14 cellular contexts compared by ENCODE assay signal in genomic region chr7:19146699-19147098, GRCh38. TPM values are rescaled to one million over a fixed set of nuclear protein-coding genes. Genes with fewer than 3 reads are reported as not detected.
DNase-seq lines count a peak whose midpoint lies in the region; ATAC-seq, FAIRE-seq and TF ChIP-seq lines count a peak whose summit lies in the region.
"Had no signal": no experiment of that assay in that cellular context is flagged by ENCODE, and none has a peak within 500 bp of the region (broad histone marks: within the 10 kb centered on the region; RNA-seq: fewer than 3 reads in every experiment).

No MANE protein-coding gene starts in this region.

- H3K4me1 ChIP-seq in K562 (replicated peaks in 1 of 2; ENCODE audit: control insufficient read depth in 2 of 2, insufficient read depth in 2 of 2, low read length in 2 of 2) (no peaks in the 10 kb centered on the region), lower lobe of right lung (no peaks in the 10 kb centered on the region)
- H3K4me1 ChIP-seq: BLaER1 treated with 17β-estradiol and CSF1 and Interleukin-3, amounts not matched to agents 10 nM and 100 nM had no signal

- no peak overlapping the region for H3K9ac ChIP-seq in K562 (ENCODE audit: insufficient read depth in 1 of 2, low read depth in 2 of 2, low read length in 2 of 2)
- H3K9ac ChIP-seq: BLaER1 treated with 17β-estradiol and CSF1 and Interleukin-3, amounts not matched to agents 10 nM and 100 nM had no signal

- CTCF ChIA-PET in K562 (lab: Yijun Ruan, JAX; ENCODE audit: low intra/inter-chr PET ratio): no interaction called here

- H3K9me3 ChIP-seq in K562 (replicated peaks; ENCODE audit: control insufficient read depth, insufficient read depth, low read depth, low read length): no peaks in the 10 kb centered on the region
- no peaks in the 10 kb centered on the region for H3K9me3 ChIP-seq in lower lobe of right lung
- H3K9me3 ChIP-seq: thoracic aorta had no signal

- no peak for TF ChIP-seq CTCF in K562 (IDR thresholded peaks at IDR 0.05 in 2 of 3, conservative IDR thresholded peaks at IDR 0.05 in 1 of 3; ENCODE audit: insufficient read depth in 2 of 3, low read depth in 1 of 3, low read length in 3 of 3)
- no peak for TF ChIP-seq CTCF in lower lobe of right lung (IDR thresholded peaks at IDR 0.05)

- H3K9me1 ChIP-seq in K562 (ENCODE audit: control insufficient read depth, insufficient read depth, low read length): no peaks in the 10 kb centered on the region

- H3K4me3 ChIP-seq in K562 (no peak overlapping the region), lower lobe of right lung (no peak overlapping the region)
- H3K4me3 ChIP-seq: BLaER1 treated with 17β-estradiol and CSF1 and Interleukin-3, amounts not matched to agents 10 nM and 100 nM; PC-9; thoracic aorta had no signal

- TF ChIP-seq POLR2A in K562 (conservative IDR thresholded peaks at IDR 0.05): no peak

- no peaks in the 10 kb centered on the region for H3K36me3 ChIP-seq in K562 (ENCODE audit: control insufficient read depth, insufficient read depth, low read length)
- no peaks in the 10 kb centered on the region for H3K36me3 ChIP-seq in lower lobe of right lung
- H3K36me3 ChIP-seq: BLaER1 treated with 17β-estradiol and CSF1 and Interleukin-3, amounts not matched to agents 10 nM and 100 nM; thoracic aorta had no signal

- no peak for FAIRE-seq in K562 (lab: Jason Lieb, UNC)

- no peaks in the 10 kb centered on the region for H3K79me2 ChIP-seq in K562 (ENCODE audit: control insufficient read depth, insufficient read depth, low read length)

- WGBS in K562 (ENCODE audit: insufficient coverage, low coverage, missing lambda C conversion rate): 3% methylated on average over 4 of the region's 4 CpGs

- TF ChIP-seq EP300 in K562 (IDR thresholded peaks at IDR 0.05; ENCODE audit: low read length): no peak

- intact Hi-C loops in K562 (cut with micrococcal nuclease): no loop called here
- intact Hi-C loops in left ventricle myocardium superior (cut with micrococcal nuclease): no loop called here
- intact Hi-C loops in lower lobe of right lung (cut with DNase I): no loop called here

- no TSS peak for BruUV-seq in K562 (replicated peaks; lab: Mats Ljungman, UMichigan)

- peak; percentile 16 for DNase-seq in GM03348 (ENCODE audit: low spot score)
- peak; percentile 34 for DNase-seq in LHCN-M2 (ENCODE audit: low read depth)
- peak in 1 of 4 experiments; percentile 6 for DNase-seq in K562 (ENCODE audit: extremely low read depth in 1 of 4, low spot score in 3 of 4)
- peak; percentile 48 for DNase-seq in iris pigment epithelial cell (ENCODE audit: low read depth)
- no peak for DNase-seq in NOMO-1 (lab: John Stamatoyannopoulos, UW; ENCODE audit: unreplicated experiment in 2 of 2)
- DNase-seq in SHP77 (lab: John Stamatoyannopoulos, UW): no peak
- no peak for DNase-seq in left ventricle myocardium superior
- no peak for DNase-seq in lower lobe of right lung
- DNase-seq: activated T-cell treated with anti-CD3 and anti-CD28 coated beads, Interleukin-2, amount 50 U/mL, for 1 hour; NCI-H1436 treated with DMSO at 0.1 percent for 48 hours; PC-9 had no signal

- H2AFZ ChIP-seq in K562 (ENCODE audit: low read depth, low read length): no peak overlapping the region
- H2AFZ ChIP-seq: PC-9 had no signal

- H3K27me3 ChIP-seq in K562 (ENCODE audit: control insufficient read depth in 2 of 2, insufficient read depth in 2 of 2, low read length in 2 of 2) (no peaks in the 10 kb centered on the region), lower lobe of right lung (ENCODE audit: low read depth) (peaks cover 60% of the 10 kb centered on the region)
- H3K27me3 ChIP-seq: BLaER1 treated with 17β-estradiol and CSF1 and Interleukin-3, amounts not matched to agents 10 nM and 100 nM had no signal

- no peaks in the 10 kb centered on the region for H4K20me1 ChIP-seq in K562 (replicated peaks; ENCODE audit: control insufficient read depth, insufficient read depth, low read length)
- H4K20me1 ChIP-seq: BLaER1 treated with 17β-estradiol and CSF1 and Interleukin-3, amounts not matched to agents 10 nM and 100 nM had no signal

- TF ChIP-seq RAD21 in K562 (CRISPR knock-in tag; conservative IDR thresholded peaks at IDR 0.05 in 1 of 2, IDR thresholded peaks at IDR 0.05 in 1 of 2): no peak

- ATAC-seq in K562 (no peak), left ventricle myocardium superior (no peak), lower lobe of right lung (no peak)

- in situ Hi-C loops in K562 (cut with MboI): no loop called here

- H3K4me2 ChIP-seq in K562 (ENCODE audit: insufficient read depth, low read length): no peak overlapping the region
- H3K4me2 ChIP-seq: BLaER1 treated with 17β-estradiol and CSF1 and Interleukin-3, amounts not matched to agents 10 nM and 100 nM; PC-9 had no signal

- no peak overlapping the region for H3K27ac ChIP-seq in K562 (ENCODE audit: extremely low read depth, low read depth, low read length)
- H3K27ac ChIP-seq in lower lobe of right lung: no peak overlapping the region
- H3K27ac ChIP-seq: BLaER1 treated with 17β-estradiol and CSF1 and Interleukin-3, amounts not matched to agents 10 nM and 100 nM; PC-9; thoracic aorta had no signal

- POLR2A ChIA-PET in K562 (lab: Yijun Ruan, JAX): no interaction called here

TF ChIP-seq in K562, 482 proteins besides CTCF, POLR2A, EP300 and RAD21 (continues in another document):
- no peak for TF ChIP-seq ZNF518B (CRISPR knock-in tag; IDR thresholded peaks at IDR 0.05)

RNA-seq across cellular contexts. Expression of gene FERD3L, which starts 1.5 kb away (rescaled TPM):
- not detected in 2 replicates for total RNA-seq in LHCN-M2 (2014; rRNA removed)
- not detected for polyA plus RNA-seq in LHCN-M2 (2012)
- total RNA-seq in K562 (2011; cell fraction: chromatin; rRNA removed; ENCODE audit: low replicate concordance): not detected in 2 replicates
- not detected in 2 replicates for total RNA-seq in K562 (2011; cell fraction: nucleolus; rRNA removed)
- not detected in 2 replicates for total RNA-seq in K562 (2011; cell fraction: nucleoplasm; rRNA removed)
- not detected in 2 replicates for total RNA-seq in K562 (2014; rRNA removed)
- total RNA-seq in K562 (2014; rRNA removed; fragmentation: Illumina TruSeq; extraction: Trizol): not detected in 2 replicates
- total RNA-seq in K562 (2015; rRNA removed; fragmentation: Illumina TruSeq; extraction: Trizol): not detected in 2 replicates
- not detected in 2 replicates for total RNA-seq in K562 (2021)
- not detected in 2 replicates for polyA plus RNA-seq in K562 (2011; rRNA removed)
- polyA plus RNA-seq in K562 (2011; cell fraction: cytosol; rRNA removed): not detected in 2 replicates
- polyA plus RNA-seq in K562 (2011; cell fraction: nucleus; rRNA removed): not detected in 2 replicates
- not detected in 2 replicates for polyA plus RNA-seq in K562 (2012)
- not detected in 2 replicates for polyA plus RNA-seq in K562 (2014; fragmentation: Illumina TruSeq; extraction: Trizol)
- not detected for polyA plus RNA-seq in K562 (2014; fragmentation: Nextera tagmentation; extraction: Ambion mirVana)
- polyA plus RNA-seq in K562 (2014; rRNA removed): not detected in 2 replicates
- not detected in 2 replicates for polyA minus RNA-seq in K562 (2011; rRNA and poly(A)+ RNA removed)
- not detected in 2 replicates for polyA minus RNA-seq in K562 (2011; cell fraction: cytosol; rRNA and poly(A)+ RNA removed)
- not detected in 2 replicates for polyA minus RNA-seq in K562 (2011; cell fraction: nucleus; rRNA and poly(A)+ RNA removed)
- not detected for total RNA-seq in left ventricle myocardium superior
- total RNA-seq in lower lobe of right lung: not detected
- total RNA-seq: cardiac septum, PC-9, thoracic aorta had no signal

RNA-seq across cellular contexts. Expression of gene TWIST1, which starts 29.3 kb away (rescaled TPM):
- total RNA-seq in LHCN-M2 (2014; rRNA removed) (145 and 175 TPM in 2 replicates), K562 (2014; rRNA removed) (0.12 and 0.86 TPM in 2 replicates), K562 (2014; rRNA removed; fragmentation: Illumina TruSeq; extraction: Trizol) (0.10 and 0.15 TPM in 2 replicates), K562 (2015; rRNA removed; fragmentation: Illumina TruSeq; extraction: Trizol) (0.11 and 0.23 TPM in 2 replicates), K562 (2021) (0.18 and 0.33 TPM in 2 replicates), left ventricle myocardium superior (1.3 TPM), lower lobe of right lung (not detected)
- 77.6 TPM for polyA plus RNA-seq in LHCN-M2 (2012)
- total RNA-seq in K562 (2011; cell fraction: chromatin; rRNA removed; ENCODE audit: low replicate concordance): 0.23 and 1.2 TPM in 2 replicates
- not detected in 2 replicates for total RNA-seq in K562 (2011; cell fraction: nucleolus; rRNA removed)
- 0.59 TPM in 1 of 2 replicates, not detected in the other for total RNA-seq in K562 (2011; cell fraction: nucleoplasm; rRNA removed)
- polyA plus RNA-seq in K562 (2011; rRNA removed) (0.10 TPM in 1 of 2 replicates, not detected in the other), K562 (2014; fragmentation: Illumina TruSeq; extraction: Trizol) (0.15 and 0.25 TPM in 2 replicates), K562 (2014; fragmentation: Nextera tagmentation; extraction: Ambion mirVana) (not detected), K562 (2014; rRNA removed) (0.13 and 0.86 TPM in 2 replicates)
- 0.04 and 0.37 TPM in 2 replicates for polyA plus RNA-seq in K562 (2011; cell fraction: cytosol; rRNA removed)
- polyA plus RNA-seq in K562 (2011; cell fraction: nucleus; rRNA removed): 0.27 TPM in 1 of 2 replicates, not detected in the other
- polyA plus RNA-seq in K562 (2012): 0.35 and 0.37 TPM in 2 replicates
- not detected in 2 replicates for polyA minus RNA-seq in K562 (2011; rRNA and poly(A)+ RNA removed)
- not detected in 2 replicates for polyA minus RNA-seq in K562 (2011; cell fraction: cytosol; rRNA and poly(A)+ RNA removed)
- not detected in 2 replicates for polyA minus RNA-seq in K562 (2011; cell fraction: nucleus; rRNA and poly(A)+ RNA removed)

Comparison
In these comparisons a context has a peak if more than half of its experiments do, and no peak if none do; other contexts are left out.
1. DNase-seq: peak in GM03348 (single experiment), LHCN-M2 (single experiment) and iris pigment epithelial cell (single experiment); none in NOMO-1 (0 of 2), SHP77 (0 of 2), left ventricle myocardium superior (single experiment) and lower lobe of right lung (single experiment).
2. RNA of gene TWIST1, which starts 29.3 kb away (total RNA-seq): 145 to 175 TPM in LHCN-M2; 1.3 TPM in left ventricle myocardium superior (single experiment), 0.10 to 1.2 TPM in K562 and not detected in lower lobe of right lung (single experiment); every median in the first group is over 10 times any median in the second.